Comparison of ENCODE assay signal across 13 cellular contexts in genomic region chr9:99112750-99113417, GRCh38. TPM values are rescaled to one million over a fixed set of nuclear protein-coding genes. Genes with fewer than 3 reads are reported as not detected.
A peak's percentile ranks its signal among the peaks of the same experiment; 100 is the strongest.
DNase-seq lines count a peak whose midpoint lies in the region; ATAC-seq, FAIRE-seq and TF ChIP-seq lines count a peak whose summit lies in the region.
"Had no signal": no experiment of that assay in that cellular context is flagged by ENCODE, and none has a peak within 500 bp of the region (broad histone marks: within the 10 kb centered on the region; RNA-seq: fewer than 3 reads in every experiment).

No MANE protein-coding gene starts in this region.

- peaks cover 23% of the 10 kb centered on the region for H4K20me1 ChIP-seq in K562 (replicated peaks; ENCODE audit: control insufficient read depth, insufficient read depth, low read length)

- peak overlapping the region; percentile 52 for H3K27ac Mint-ChIP-seq in stimulated activated naive B cell treated with anti-CD40 and anti-IgM and Interleukin-4, amounts not matched to agents 10 μg/mL and 1 μg/mL and 100 μg/mL, for 72 hours

- TF ChIP-seq POLR2A in K562 (conservative IDR thresholded peaks at IDR 0.05), result no peak

- CTCF ChIA-PET in K562 (lab: Yijun Ruan, JAX; ENCODE audit: low intra/inter-chr PET ratio), result no interaction called here

- DNase-seq in activated CD4-positive, alpha-beta T cell treated with anti-CD3 and anti-CD28 coated beads for 4 hours, result peak; percentile 36 to 38
- no peak for DNase-seq in activated CD4-positive, alpha-beta T cell treated with anti-CD3 and anti-CD28 coated beads, Interleukin-2, amount 50 U/mL, for 48 hours
- DNase-seq in T-helper 2 cell (peak in 3 of 5 experiments; percentile 44 to 71 (median 64)), K562 (ENCODE audit: extremely low read depth in 1 of 4, low spot score in 3 of 4) (no peak), GM19238 (ENCODE audit: insufficient read length, low spot score) (no peak), NCI-H2227 (lab: John Stamatoyannopoulos, UW; ENCODE audit: unreplicated experiment) (no peak)
- no peak for DNase-seq in stimulated activated naive B cell treated with anti-CD40 and anti-IgM and Interleukin-4, amounts not matched to agents 10 μg/mL and 1 μg/mL and 100 μg/mL, for 72 hours
- DNase-seq: NCI-H2171 had no signal

- ATAC-seq in K562, result peak; percentile 60
- peak; percentile 54 to 56 for ATAC-seq in stimulated activated naive B cell treated with anti-CD40 and anti-IgM and Interleukin-4, amounts not matched to agents 10 μg/mL and 1 μg/mL and 100 μg/mL, for 72 hours (replicated peaks)
- no peak for ATAC-seq in GM18517 (IDR thresholded peaks at IDR 0.05; ENCODE audit: unreplicated experiment)
- ATAC-seq: A549 had no signal

- 16% methylated on average over 6 of the region's 6 CpGs for WGBS in K562 (ENCODE audit: insufficient coverage, low coverage, missing lambda C conversion rate)

- H3K9ac ChIP-seq in K562 (ENCODE audit: insufficient read depth in 1 of 2, low read depth in 2 of 2, low read length in 2 of 2), result no peak overlapping the region

- no TSS peak for BruUV-seq in K562 (replicated peaks; lab: Mats Ljungman, UMichigan)

- no peaks in the 10 kb centered on the region for H3K27me3 ChIP-seq in K562 (ENCODE audit: control insufficient read depth in 2 of 2, insufficient read depth in 2 of 2, low read length in 2 of 2)

- H3K4me2 ChIP-seq in K562 (ENCODE audit: insufficient read depth, low read length), result no peak overlapping the region; the same call in 1 of the 2 replicates
- H3K4me2 ChIP-seq: A549 had no signal

- H2AFZ ChIP-seq in K562 (ENCODE audit: low read depth, low read length), result no peak overlapping the region

- peaks cover 21% of the 10 kb centered on the region; the same call in 2 of the 3 replicates for H3K36me3 ChIP-seq in K562 (ENCODE audit: control insufficient read depth, insufficient read depth, low read length)

- no peak for TF ChIP-seq CTCF in K562 (IDR thresholded peaks at IDR 0.05 in 2 of 3, conservative IDR thresholded peaks at IDR 0.05 in 1 of 3; ENCODE audit: insufficient read depth in 2 of 3, low read depth in 1 of 3, low read length in 3 of 3)

- peaks cover 4 to 48% of the 10 kb centered on the region in 2 experiments; a peak in 4 of 5 replicates for H3K4me1 ChIP-seq in K562 (replicated peaks in 1 of 2; ENCODE audit: control insufficient read depth in 2 of 2, insufficient read depth in 2 of 2, low read length in 2 of 2)

- H3K27me3 Mint-ChIP-seq in stimulated activated naive B cell treated with anti-CD40 and anti-IgM and Interleukin-4, amounts not matched to agents 10 μg/mL and 1 μg/mL and 100 μg/mL, for 72 hours, result no peaks in the 10 kb centered on the region

- intact Hi-C loops in K562 (cut with micrococcal nuclease), result no loop called here

- H3K4me3 Mint-ChIP-seq in stimulated activated naive B cell treated with anti-CD40 and anti-IgM and Interleukin-4, amounts not matched to agents 10 μg/mL and 1 μg/mL and 100 μg/mL, for 72 hours, result peak overlapping the region; percentile 37 to 45

- H3K4me3 ChIP-seq in K562, result no peak overlapping the region
- H3K4me3 ChIP-seq: A549, SK-N-MC, skin epidermis had no signal

- in situ Hi-C loops in K562 (cut with MboI), result no loop called here

- H3K9me3 ChIP-seq in K562 (replicated peaks; ENCODE audit: control insufficient read depth, insufficient read depth, low read depth, low read length), result no peaks in the 10 kb centered on the region
- H3K9me3 ChIP-seq: A549 had no signal

- H3K9me1 ChIP-seq in K562 (ENCODE audit: control insufficient read depth, insufficient read depth, low read length), result no peaks in the 10 kb centered on the region

- peaks cover 1 to 11% of the 10 kb centered on the region in 2 donors for H3K36me3 Mint-ChIP-seq in stimulated activated naive B cell treated with anti-CD40 and anti-IgM and Interleukin-4, amounts not matched to agents 10 μg/mL and 1 μg/mL and 100 μg/mL, for 72 hours

- peaks cover 20 to 56% of the 10 kb centered on the region in 2 donors for H3K4me1 Mint-ChIP-seq in stimulated activated naive B cell treated with anti-CD40 and anti-IgM and Interleukin-4, amounts not matched to agents 10 μg/mL and 1 μg/mL and 100 μg/mL, for 72 hours

- POLR2A ChIA-PET in K562 (lab: Yijun Ruan, JAX), result interaction anchor here (0.6 to 1.6 kb wide), 7 partner anchors 11 to 112 kb away, joined by 3 to 5 read pairs (median 3); no protein-coding TSS in a partner anchor

- no peak for TF ChIP-seq RAD21 in K562 (CRISPR knock-in tag; conservative IDR thresholded peaks at IDR 0.05 in 1 of 2, IDR thresholded peaks at IDR 0.05 in 1 of 2)

- peaks cover 0 to 1% of the 10 kb centered on the region in 2 donors for H3K9me3 Mint-ChIP-seq in stimulated activated naive B cell treated with anti-CD40 and anti-IgM and Interleukin-4, amounts not matched to agents 10 μg/mL and 1 μg/mL and 100 μg/mL, for 72 hours

- H3K79me2 ChIP-seq in K562 (ENCODE audit: control insufficient read depth, insufficient read depth, low read length), result peaks cover 99% of the 10 kb centered on the region

- peak overlapping the region; percentile 7; the same call in 1 of the 3 replicates for H3K27ac ChIP-seq in K562 (ENCODE audit: extremely low read depth, low read depth, low read length)
- H3K27ac ChIP-seq: A549, SK-N-MC had no signal

- peak; percentile 59 for FAIRE-seq in K562 (lab: Jason Lieb, UNC)
- FAIRE-seq: A549, endothelial cell of umbilical vein had no signal

- no peak for TF ChIP-seq EP300 in K562 (IDR thresholded peaks at IDR 0.05; ENCODE audit: low read length)

TF ChIP-seq in K562, 482 proteins besides CTCF, POLR2A, EP300 and RAD21 (continues in another document):
- no peak for TF ChIP-seq SNAPC5 (CRISPR knock-in tag; IDR thresholded peaks at IDR 0.05)
- peak; percentile 59; the same call in 1 of the 2 replicates for TF ChIP-seq LEF1 (IDR thresholded peaks at IDR 0.05)
- no peak for TF ChIP-seq ZNF324 (CRISPR knock-in tag; IDR thresholded peaks at IDR 0.05)
- no peak for TF ChIP-seq ARNT (IDR thresholded peaks at IDR 0.05)
- TF ChIP-seq KDM2B (CRISPR knock-in tag; IDR thresholded peaks at IDR 0.05), result no peak
- no peak for TF ChIP-seq GATAD2A (IDR thresholded peaks at IDR 0.05)
- no peak for TF ChIP-seq PRDM10 (IDR thresholded peaks at IDR 0.05; ENCODE audit: partially characterized antibody)
- no peak for TF ChIP-seq CREB3L1 (IDR thresholded peaks at IDR 0.05; ENCODE audit: borderline replicate concordance, low read depth)
- TF ChIP-seq KAT2B (IDR thresholded peaks at IDR 0.05; ENCODE audit: low read depth, low read length), result no peak

RNA-seq across cellular contexts. Expression of gene TGFBR1, which starts 8.0 kb away (rescaled TPM):
- 128 and 138 TPM in 2 replicates for total RNA-seq in K562 (2011; cell fraction: chromatin; rRNA removed; ENCODE audit: low replicate concordance)
- total RNA-seq in K562 (2011; cell fraction: nucleolus; rRNA removed), result 54.0 and 59.5 TPM in 2 replicates
- 105 and 166 TPM in 2 replicates for total RNA-seq in K562 (2011; cell fraction: nucleoplasm; rRNA removed)
- total RNA-seq in K562 (2014; rRNA removed) (22.0 and 23.8 TPM in 2 replicates), K562 (2014; rRNA removed; fragmentation: Illumina TruSeq; extraction: Trizol) (43.7 and 52.6 TPM in 2 replicates), K562 (2015; rRNA removed; fragmentation: Illumina TruSeq; extraction: Trizol) (39.6 and 42.7 TPM in 2 replicates), K562 (2021) (47.1 and 51.9 TPM in 2 replicates)
- polyA plus RNA-seq in K562 (2011; rRNA removed) (60.6 and 62.4 TPM in 2 replicates), K562 (2014; fragmentation: Illumina TruSeq; extraction: Trizol) (21.0 and 22.9 TPM in 2 replicates), K562 (2014; fragmentation: Nextera tagmentation; extraction: Ambion mirVana) (10 to 100 TPM; 15.9 to 57.6 TPM), K562 (2014; rRNA removed) (14.0 and 15.5 TPM in 2 replicates)
- 26.0 and 33.7 TPM in 2 replicates for polyA plus RNA-seq in K562 (2011; cell fraction: cytosol; rRNA removed)
- 34.5 and 36.0 TPM in 2 replicates for polyA plus RNA-seq in K562 (2011; cell fraction: nucleus; rRNA removed)
- 21.8 and 26.0 TPM in 2 replicates for polyA plus RNA-seq in K562 (2012)
- 200 and 204 TPM in 2 replicates for polyA minus RNA-seq in K562 (2011; rRNA and poly(A)+ RNA removed)
- polyA minus RNA-seq in K562 (2011; cell fraction: cytosol; rRNA and poly(A)+ RNA removed), result 71.2 and 76.9 TPM in 2 replicates
- polyA minus RNA-seq in K562 (2011; cell fraction: nucleus; rRNA and poly(A)+ RNA removed), result 21.1 and 40.8 TPM in 2 replicates

Comparison
In these comparisons a context has a peak if more than half of its experiments do, and no peak if none do; other contexts are left out.
1. DNase-seq: peak in activated CD4-positive, alpha-beta T cell treated with anti-CD3 and anti-CD28 coated beads for 4 hours (2 of 2) and T-helper 2 cell (3 of 5); none in activated CD4-positive, alpha-beta T cell treated with anti-CD3 and anti-CD28 coated beads, Interleukin-2, amount 50 U/mL, for 48 hours (0 of 2), K562 (0 of 4), stimulated activated naive B cell treated with anti-CD40 and anti-IgM and Interleukin-4, amounts not matched to agents 10 μg/mL and 1 μg/mL and 100 μg/mL, for 72 hours (single experiment), GM19238 (single experiment) and NCI-H2227 (single experiment).